Comparison of ENCODE assay signal across 10 cellular contexts in the genomic region with DNA sequence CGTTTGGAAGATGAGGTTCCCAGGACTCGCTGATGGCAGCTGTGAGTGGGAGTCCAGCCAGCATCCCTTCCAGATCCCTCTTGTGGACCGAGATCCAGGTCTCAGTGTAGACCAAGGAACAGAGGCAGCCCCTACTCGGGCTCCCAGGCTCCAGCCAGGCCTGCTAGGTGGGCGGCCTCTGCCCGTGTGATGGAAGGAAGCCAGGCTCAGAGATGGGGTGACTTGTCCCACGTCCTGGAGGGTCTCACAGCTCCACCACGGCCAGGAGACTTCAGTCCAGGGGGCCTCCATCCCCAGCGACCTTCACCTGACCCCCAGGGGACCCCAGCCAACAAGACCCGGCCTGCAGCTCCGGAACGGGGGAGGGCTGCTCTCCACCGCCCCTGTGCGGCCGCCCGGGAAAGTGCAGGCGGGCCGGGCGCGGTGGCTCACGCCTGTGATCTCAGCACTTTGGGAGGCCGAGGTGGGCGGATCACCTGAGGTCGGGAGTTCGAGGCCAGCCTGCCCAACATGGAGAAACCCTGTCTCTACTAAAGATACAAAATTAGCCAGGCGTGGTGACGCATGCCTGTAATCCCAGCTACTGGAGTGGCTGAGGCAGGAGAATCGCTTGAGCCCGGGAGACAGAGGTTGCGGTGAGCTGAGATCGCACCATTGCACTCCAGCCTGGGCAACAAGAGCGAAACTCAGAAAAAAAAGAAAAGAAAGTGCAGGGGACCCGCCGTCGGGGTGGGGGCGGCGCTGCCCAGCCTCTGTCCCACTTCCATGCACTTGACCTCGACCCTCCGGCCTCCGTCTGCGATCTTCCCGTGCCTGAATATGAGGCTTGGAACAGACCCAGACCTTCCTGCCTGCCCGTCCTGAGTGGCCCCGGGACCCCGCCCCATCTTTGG. TPM values are rescaled to one million over a fixed set of nuclear protein-coding genes. Genes with fewer than 3 reads are reported as not detected.
DNase-seq lines count a peak whose midpoint lies in the region; ATAC-seq, FAIRE-seq and TF ChIP-seq lines count a peak whose summit lies in the region.
"Had no signal": no experiment of that assay in that cellular context is flagged by ENCODE, and none has a peak within 500 bp of the region (broad histone marks: within the 10 kb centered on the region; RNA-seq: fewer than 3 reads in every experiment).

No MANE protein-coding gene starts in this region.

- H3K27me3 Mint-ChIP-seq in activated naive CD8-positive, alpha-beta T cell treated with anti-CD3 and anti-CD28 coated beads for 36 hours = peaks cover 41% of the 10 kb centered on the region
- peaks cover 3 to 18% (median 12%) of the 10 kb centered on the region in 3 donors for H3K27me3 Mint-ChIP-seq in immature natural killer cell (ENCODE audit: low read depth in 3 of 3)

- no peak for ATAC-seq in HG02610 (IDR thresholded peaks at IDR 0.05; ENCODE audit: unreplicated experiment)

- intact Hi-C loops in stomach (cut with DNase I; ENCODE audit: low total_unique reads) = no loop called here

- peak overlapping the region in 1 of 5 donors; percentile 4 for H3K27ac ChIP-seq in stomach
- no peak overlapping the region for H3K27ac ChIP-seq in small intestine (ENCODE audit: low read depth in 1 of 2, low read length in 1 of 2)

- H3K9me3 Mint-ChIP-seq in activated naive CD8-positive, alpha-beta T cell treated with anti-CD3 and anti-CD28 coated beads for 36 hours = no peaks in the 10 kb centered on the region
- peaks cover 0 to 5% (median 0%) of the 10 kb centered on the region in 6 donors for H3K9me3 Mint-ChIP-seq in immature natural killer cell
- H3K9me3 Mint-ChIP-seq: activated T-cell treated with anti-CD3 and anti-CD28 coated beads, Interleukin-2, amount 50 U/mL, for 4 hours; CD8-positive, alpha-beta memory T cell had no signal

- H3K27me3 ChIP-seq in stomach = peaks cover 20 to 67% (median 41%) of the 10 kb centered on the region in 3 donors
- H3K27me3 ChIP-seq in small intestine (ENCODE audit: control insufficient read depth in 2 of 2, insufficient read depth in 2 of 2, low read length in 2 of 2) = peaks cover 4 to 10% of the 10 kb centered on the region in 2 donors

- H3K9me3 ChIP-seq in stomach = no peaks in the 10 kb centered on the region
- H3K9me3 ChIP-seq in small intestine (ENCODE audit: control insufficient read depth, low read depth) = no peaks in the 10 kb centered on the region

- H3K36me3 Mint-ChIP-seq in activated naive CD8-positive, alpha-beta T cell treated with anti-CD3 and anti-CD28 coated beads for 36 hours = no peaks in the 10 kb centered on the region
- H3K36me3 Mint-ChIP-seq in immature natural killer cell = peaks cover 0 to 3% (median 0%) of the 10 kb centered on the region in 3 donors
- H3K36me3 Mint-ChIP-seq: CD8-positive, alpha-beta memory T cell had no signal

- peaks cover 8 to 34% (median 23%) of the 10 kb centered on the region in 4 donors for H3K4me1 ChIP-seq in stomach
- H3K4me1 ChIP-seq in small intestine (ENCODE audit: control insufficient read depth in 2 of 2, insufficient read depth in 1 of 2, low read depth in 1 of 2, low read length in 1 of 2) = no peaks in the 10 kb centered on the region

- no peak for TF ChIP-seq POLR2A in stomach (IDR thresholded peaks at IDR 0.05)

- H3K27ac Mint-ChIP-seq in activated naive CD8-positive, alpha-beta T cell treated with anti-CD3 and anti-CD28 coated beads for 36 hours = no peak overlapping the region
- H3K27ac Mint-ChIP-seq in immature natural killer cell = peak overlapping the region in 1 of 6 donors; percentile 67
- H3K27ac Mint-ChIP-seq: CD8-positive, alpha-beta memory T cell had no signal

- peak in 4 of 7 experiments; percentile 17 to 71 (median 58) for TF ChIP-seq CTCF in stomach (IDR thresholded peaks at IDR 0.05)

- FAIRE-seq in small intestine (lab: Jason Lieb, UNC) = no peak

- WGBS in stomach, 5 donors = 11 to 20% (median 17%) methylated on average over 37 to 45 of the region's 45 CpGs
- WGBS in small intestine, 3 donors = 15 to 19% (median 18%) methylated on average over 40 to 45 of the region's 45 CpGs

- TF ChIP-seq EP300 in stomach (IDR thresholded peaks at IDR 0.05) = no peak

- H3K36me3 ChIP-seq in stomach (no peaks in the 10 kb centered on the region), small intestine (ENCODE audit: control insufficient read depth in 2 of 2, insufficient read depth in 2 of 2, low read length in 2 of 2) (no peaks in the 10 kb centered on the region)

- DNase-seq in NCI-H1436 (lab: John Stamatoyannopoulos, UW) (peak; percentile 24), NCI-H1436 treated with DMSO at 0.1 percent for 48 hours (lab: John Stamatoyannopoulos, UW) (no peak), NCI-H526 treated with DMSO at 0.1 percent for 48 hours (lab: John Stamatoyannopoulos, UW) (peak; percentile 45), immature natural killer cell (peak; percentile 49 to 52 (median 49)), stomach (no peak), small intestine (no peak)
- DNase-seq in activated naive CD8-positive, alpha-beta T cell treated with anti-CD3 and anti-CD28 coated beads for 36 hours = peak; percentile 73
- DNase-seq: activated T-cell treated with anti-CD3 and anti-CD28 coated beads, Interleukin-2, amount 50 U/mL, for 4 hours had no signal

- peaks cover 4% of the 10 kb centered on the region for H3K4me1 Mint-ChIP-seq in activated naive CD8-positive, alpha-beta T cell treated with anti-CD3 and anti-CD28 coated beads for 36 hours
- H3K4me1 Mint-ChIP-seq in immature natural killer cell = peaks cover 0 to 8% of the 10 kb centered on the region in 2 donors

- H3K4me3 ChIP-seq in stomach (no peak overlapping the region), small intestine (ENCODE audit: low read depth in 1 of 2, low read length in 2 of 2) (no peak overlapping the region)

- H3K4me3 Mint-ChIP-seq in activated naive CD8-positive, alpha-beta T cell treated with anti-CD3 and anti-CD28 coated beads for 36 hours = no peak overlapping the region
- H3K4me3 Mint-ChIP-seq in immature natural killer cell = no peak overlapping the region
- H3K4me3 Mint-ChIP-seq: activated T-cell treated with anti-CD3 and anti-CD28 coated beads, Interleukin-2, amount 50 U/mL, for 4 hours; CD8-positive, alpha-beta memory T cell had no signal

RNA-seq across cellular contexts. Expression of gene MADCAM1, which starts 0.6 kb away (rescaled TPM):
- under 1 TPM in 1 of 2 experiments, not detected in 1; 0.21 TPM for total RNA-seq in activated naive CD8-positive, alpha-beta T cell treated with anti-CD3 and anti-CD28 coated beads for 36 hours
- polyA plus RNA-seq in immature natural killer cell = under 1 TPM in 1 of 3 donors, not detected in 2; 0.30 TPM
- 10 to 100 TPM in 1 of 5 donors, 1 to 10 TPM in 2, under 1 TPM in 1, not detected in 1; 0.45 to 11.9 (median 2.1) TPM for total RNA-seq in stomach
- polyA plus RNA-seq in stomach = 1 to 10 TPM; 1.5 to 2.9 (median 2.3) TPM
- polyA plus RNA-seq in small intestine = 1 to 10 TPM in 2 of 3 donors, not detected in 1; 1.1 to 6.4 TPM

RNA-seq across cellular contexts. Expression of gene TPGS1, which starts 11.6 kb away (rescaled TPM):
- 10 to 100 TPM in 1 of 2 experiments, 1 to 10 TPM in 1; 9.3 to 10.3 TPM for total RNA-seq in activated naive CD8-positive, alpha-beta T cell treated with anti-CD3 and anti-CD28 coated beads for 36 hours
- polyA plus RNA-seq in immature natural killer cell (10 to 100 TPM; 28.8 to 63.6 (median 37.0) TPM), stomach (10 to 100 TPM; 26.3 to 33.8 (median 26.4) TPM), small intestine (10 to 100 TPM; 23.0 to 38.4 (median 27.3) TPM)
- 10 to 100 TPM in 3 of 5 donors, 1 to 10 TPM in 2; 1.2 to 65.5 (median 15.2) TPM for total RNA-seq in stomach

RNA-seq across cellular contexts. Expression of gene SHC2, which starts 34.9 kb away (rescaled TPM):
- under 1 TPM in 1 of 2 experiments, not detected in 1; 0.32 TPM for total RNA-seq in activated naive CD8-positive, alpha-beta T cell treated with anti-CD3 and anti-CD28 coated beads for 36 hours
- not detected for polyA plus RNA-seq in immature natural killer cell
- total RNA-seq in stomach = 100 to 1,000 TPM in 2 of 5 donors, 10 to 100 TPM in 3; 13.8 to 169 (median 34.8) TPM
- polyA plus RNA-seq in stomach = 10 to 100 TPM; 27.6 to 40.7 (median 38.4) TPM
- 10 to 100 TPM in 2 of 3 donors, 1 to 10 TPM in 1; 7.6 to 18.9 (median 10.5) TPM for polyA plus RNA-seq in small intestine
- polyA plus RNA-seq: CD8-positive, alpha-beta memory T cell had no signal

RNA-seq across cellular contexts. Expression of gene CDC34, which starts 35.9 kb away (rescaled TPM):
- total RNA-seq in activated naive CD8-positive, alpha-beta T cell treated with anti-CD3 and anti-CD28 coated beads for 36 hours = 10 to 100 TPM; 46.5 to 48.8 TPM
- polyA plus RNA-seq in immature natural killer cell (10 to 100 TPM; 40.6 to 57.7 (median 48.5) TPM), stomach (10 to 100 TPM; 62.9 to 82.1 (median 80.5) TPM), small intestine (100 to 1,000 TPM in 2 of 3 donors, 10 to 100 TPM in 1; 58.2 to 113 (median 102) TPM)
- 100 to 1,000 TPM in 2 of 5 donors, 10 to 100 TPM in 3; 26.1 to 503 (median 72.9) TPM for total RNA-seq in stomach

RNA-seq across cellular contexts. Expression of gene GZMM, which starts 48.2 kb away (rescaled TPM):
- 10 to 100 TPM; 42.0 to 49.0 TPM for total RNA-seq in activated naive CD8-positive, alpha-beta T cell treated with anti-CD3 and anti-CD28 coated beads for 36 hours
- 100 to 1,000 TPM; 584 to 982 (median 652) TPM for polyA plus RNA-seq in immature natural killer cell
- 1 to 10 TPM in 1 of 5 donors, under 1 TPM in 1, not detected in 3; 0.55 to 5.4 TPM for total RNA-seq in stomach
- polyA plus RNA-seq in stomach = 1 to 10 TPM in 1 of 3 donors, under 1 TPM in 2; 0.37 to 6.6 (median 0.93) TPM
- polyA plus RNA-seq in small intestine = 1 to 10 TPM in 2 of 3 donors, under 1 TPM in 1; 0.89 to 5.7 (median 1.9) TPM

Comparison
In these comparisons a context has a peak if more than half of its experiments do, and no peak if none do; other contexts are left out.
1. DNase-seq: peak in NCI-H1436 (single experiment), NCI-H526 treated with DMSO at 0.1 percent for 48 hours (single experiment), activated naive CD8-positive, alpha-beta T cell treated with anti-CD3 and anti-CD28 coated beads for 36 hours (single experiment) and immature natural killer cell (3 of 3); none in NCI-H1436 treated with DMSO at 0.1 percent for 48 hours (single experiment), stomach (single experiment) and small intestine (single experiment).
2. RNA of gene SHC2, which starts 34.9 kb away (polyA plus RNA-seq): 27.6 to 40.7 TPM in stomach and 7.6 to 18.9 TPM in small intestine; not detected in immature natural killer cell; every median in the first group is over 4 times any median in the second.